In genomic region chr5:67003373-67003905, GRCh38 we compare ENCODE assay signal across 8 cellular contexts.
DNase-seq lines count a peak whose midpoint lies in the region; ATAC-seq and TF ChIP-seq lines count a peak whose summit lies in the region.

No MANE protein-coding gene starts in this region.

- no peaks in the 10 kb centered on the region for H3K9me3 Mint-ChIP-seq in H9

- H3K4me1 Mint-ChIP-seq in H9 (peaks cover 18 to 21% of the 10 kb centered on the region in 2 experiments), T-helper 17 cell (peaks cover 39% of the 10 kb centered on the region)

- H3K27ac Mint-ChIP-seq in H9 (peak overlapping the region in 1 of 3 experiments; percentile 42; a peak in 1 of 7 replicates), T-helper 17 cell (peak overlapping the region; percentile 99)

- H3K36me3 ChIP-seq in skeletal muscle satellite cell (ENCODE audit: insufficient read depth, low read length): no peaks in the 10 kb centered on the region

- H3K4me2 ChIP-seq in H9 (ENCODE audit: insufficient read depth, insufficient read length, low read length) (peak overlapping the region; percentile 56), skeletal muscle satellite cell (ENCODE audit: low read length) (peak overlapping the region; percentile 76)

- no peak overlapping the region for H2BK15ac ChIP-seq in H9 (ENCODE audit: low read depth, low read length)

- no peak overlapping the region for H2BK120ac ChIP-seq in H9 (ENCODE audit: low read depth, low read length, poor library complexity, severe bottlenecking)

- TF ChIP-seq CTCF in H9 (conservative IDR thresholded peaks at IDR 0.05) (no peak), foreskin fibroblast (IDR thresholded peaks at IDR 0.05; ENCODE audit: low read depth, low read length) (no peak), omental fat pad (IDR thresholded peaks at IDR 0.05) (no peak)

- H3K27me3 ChIP-seq in H9 (ENCODE audit: insufficient read depth, low read length) (no peaks in the 10 kb centered on the region), skeletal muscle satellite cell (ENCODE audit: control insufficient read depth, insufficient read depth, low read length) (no peaks in the 10 kb centered on the region)

- peak overlapping the region; percentile 24 for H2AFZ ChIP-seq in H9 (ENCODE audit: low read length)

- no peak overlapping the region for H3K18ac ChIP-seq in H9 (ENCODE audit: insufficient read length, low read depth, low read length)

- no peak overlapping the region for H4K91ac ChIP-seq in H9 (ENCODE audit: insufficient read length, low read depth, low read length)

- WGBS in H9 (ENCODE audit: extremely low coverage, insufficient read length, low lambda C conversion rate): no CpG with 5 or more reads among the region's 6 CpGs

- ATAC-seq in T-helper 17 cell: no peak
- ATAC-seq in GM21825 (IDR thresholded peaks at IDR 0.05; ENCODE audit: unreplicated experiment): no peak
- no peak for ATAC-seq in GM19397 (IDR thresholded peaks at IDR 0.05; ENCODE audit: unreplicated experiment)
- ATAC-seq in omental fat pad (ENCODE audit: low FRiP score): no peak
- ATAC-seq in HG03342 (IDR thresholded peaks at IDR 0.05; ENCODE audit: unreplicated experiment): no peak

- H3K9me3 ChIP-seq in H9 (ENCODE audit: control insufficient read depth, low read depth, low read length) (no peaks in the 10 kb centered on the region), T-helper 17 cell (ENCODE audit: control insufficient read depth, low read length, poor library complexity, severe bottlenecking) (no peaks in the 10 kb centered on the region), skeletal muscle satellite cell (replicated peaks; ENCODE audit: low read length) (no peaks in the 10 kb centered on the region)

- H3K79me1 ChIP-seq in H9 (ENCODE audit: insufficient read depth, low read depth, low read length, poor library complexity, severe bottlenecking): no peaks in the 10 kb centered on the region

- no peak overlapping the region for H3K56ac ChIP-seq in H9 (ENCODE audit: insufficient read length, low read depth, low read length)

- H3K27me3 Mint-ChIP-seq in H9 (ENCODE audit: low read depth) (peaks cover 3% of the 10 kb centered on the region), T-helper 17 cell (no peaks in the 10 kb centered on the region)

- no peak overlapping the region for H2BK20ac ChIP-seq in H9 (ENCODE audit: low read depth, low read length, poor library complexity, severe bottlenecking)

- H3K4me1 ChIP-seq in H9 (ENCODE audit: insufficient read depth, low read length) (no peaks in the 10 kb centered on the region; the same call in 1 of the 2 replicates), skeletal muscle satellite cell (ENCODE audit: control insufficient read depth, insufficient read depth, low read length) (peaks cover 26% of the 10 kb centered on the region)

- no peak overlapping the region for H4K8ac ChIP-seq in H9 (replicated peaks; ENCODE audit: insufficient read length, low read depth, low read length)

- H3K27ac ChIP-seq in H9 (ENCODE audit: insufficient read length, low read depth, low read length): no peak overlapping the region

- peak overlapping the region; percentile 48 for H3K9ac ChIP-seq in H9 (ENCODE audit: extremely low read depth, insufficient read length, low read length)
- peak overlapping the region; percentile 76 for H3K9ac ChIP-seq in skeletal muscle satellite cell (ENCODE audit: low read depth, low read length)

- H3K36me3 Mint-ChIP-seq in H9 (ENCODE audit: insufficient read depth in 1 of 3, low read depth in 3 of 3): no peaks in the 10 kb centered on the region
- no peaks in the 10 kb centered on the region for H3K36me3 Mint-ChIP-seq in T-helper 17 cell (ENCODE audit: low read depth)

- H2BK12ac ChIP-seq in H9 (ENCODE audit: insufficient read length, low read depth, low read length): no peak overlapping the region

- H2AK5ac ChIP-seq in H9 (ENCODE audit: insufficient read length, low read length): no peak overlapping the region

- H3K23ac ChIP-seq in H9 (ENCODE audit: insufficient read length, low read depth, low read length): no peak overlapping the region

- H3K23me2 ChIP-seq in H9 (ENCODE audit: insufficient read length, low read depth, low read length, poor library complexity, severe bottlenecking): peaks cover 14% of the 10 kb centered on the region

- H4K20me1 ChIP-seq in H9 (ENCODE audit: control insufficient read depth, insufficient read depth, insufficient read length): no peaks in the 10 kb centered on the region

- H3K4me3 Mint-ChIP-seq in H9 (peak overlapping the region; percentile 82 to 85), T-helper 17 cell (peak overlapping the region; percentile 98)

- DNase-seq in H9: no peak
- DNase-seq in T-helper 17 cell: no peak
- DNase-seq in foreskin fibroblast: no peak
- DNase-seq in omental fat pad (ENCODE audit: low spot score): no peak

- H3K4ac ChIP-seq in H9 (ENCODE audit: low read depth, low read length): no peak overlapping the region

- H3K14ac ChIP-seq in H9 (ENCODE audit: insufficient read depth, low read length): no peak overlapping the region

- no peak overlapping the region for H4K5ac ChIP-seq in H9 (ENCODE audit: insufficient read length, low read depth, low read length)

- no peak overlapping the region for H2BK5ac ChIP-seq in H9 (ENCODE audit: insufficient read length, low read length)

- no peak overlapping the region for H3T11ph ChIP-seq in H9 (ENCODE audit: low read length)

- H3K79me2 ChIP-seq in H9 (ENCODE audit: insufficient read depth, low read length): no peaks in the 10 kb centered on the region

- peak overlapping the region; percentile 54 to 73 for H3K4me3 ChIP-seq in foreskin fibroblast (ENCODE audit: low read depth in 1 of 2, low read length in 2 of 2)
- H3K4me3 ChIP-seq in skeletal muscle satellite cell (ENCODE audit: low read length): peak overlapping the region; percentile 69
